18 cellular contexts compared by ENCODE assay signal in genomic region chr7:339062-339342, GRCh38. TPM values are rescaled to one million over a fixed set of nuclear protein-coding genes. Genes with fewer than 3 reads are reported as not detected.
DNase-seq lines count a peak whose midpoint lies in the region; ATAC-seq and TF ChIP-seq lines count a peak whose summit lies in the region.
"Had no signal": no experiment of that assay in that cellular context is flagged by ENCODE, and none has a peak within 500 bp of the region (broad histone marks: within the 10 kb centered on the region; RNA-seq: fewer than 3 reads in every experiment).

No MANE protein-coding gene starts in this region.

- H3K4me2 ChIP-seq in osteoblast (ENCODE audit: insufficient read depth, low read length), result no peak overlapping the region

- H3K36me3 ChIP-seq in Caco-2 (ENCODE audit: control insufficient read depth, insufficient read depth, low read length) (no peaks in the 10 kb centered on the region), osteoblast (ENCODE audit: insufficient read depth, low read length) (no peaks in the 10 kb centered on the region), gastroesophageal sphincter (no peaks in the 10 kb centered on the region)
- H3K36me3 ChIP-seq: HAP-1 had no signal

- WGBS in gastroesophageal sphincter (ENCODE audit: low coverage in 1 of 2), 2 donors, result 79% methylated on average over 2 of the region's 3 CpGs; no CpG with 5 or more reads in 1 of the 2 donors

- H2AFZ ChIP-seq in osteoblast (ENCODE audit: low read length), result no peak overlapping the region

- H3K27ac ChIP-seq in RWPE1, result peak overlapping the region; percentile 3; the same call in 1 of the 2 replicates
- H3K27ac ChIP-seq in osteoblast (ENCODE audit: low read depth, low read length), result no peak overlapping the region
- H3K27ac ChIP-seq in gastroesophageal sphincter, result no peak overlapping the region
- H3K27ac ChIP-seq: C4-2B had no signal

- DNase-seq in Caco-2 (no peak), RWPE1 (ENCODE audit: low spot score) (no peak), osteoblast (ENCODE audit: insufficient read length, low spot score, missing footprints) (peak; percentile 61), DMS53 treated with DMSO at 0.1 percent for 48 hours (lab: John Stamatoyannopoulos, UW; ENCODE audit: unreplicated experiment) (no peak)
- DNase-seq: CD4-positive, CD25-positive, alpha-beta regulatory T cell; CD8-positive, alpha-beta T cell; DMS 273 treated with DMSO at 0.1 percent for 48 hours; DMS79 treated with DMSO at 0.1 percent for 48 hours; GF-D8; GOT3 had no signal

- H3K4me3 ChIP-seq in Caco-2 (ENCODE audit: low read depth, low read length) (no peak overlapping the region), osteoblast (ENCODE audit: insufficient read depth, low read length) (no peak overlapping the region), gastroesophageal sphincter (no peak overlapping the region)
- H3K4me3 ChIP-seq: HAP-1 had no signal

- CTCF ChIA-PET in Caco-2 (lab: Charles Lee) (no interaction called here), RWPE1 (lab: Yijun Ruan, JAX) (no interaction called here)

- peaks cover 15% of the 10 kb centered on the region for H3K36me3 Mint-ChIP-seq in Caco-2 (ENCODE audit: insufficient read depth, unreplicated experiment)
- H3K36me3 Mint-ChIP-seq: CD4-positive, CD25-positive, alpha-beta regulatory T cell; CD8-positive, alpha-beta T cell had no signal

- peaks cover 60% of the 10 kb centered on the region for H3K4me1 ChIP-seq in Caco-2
- no peaks in the 10 kb centered on the region for H3K4me1 ChIP-seq in osteoblast (ENCODE audit: insufficient read depth, low read length)
- H3K4me1 ChIP-seq in gastroesophageal sphincter, result no peaks in the 10 kb centered on the region
- H3K4me1 ChIP-seq: HAP-1 had no signal

- POLR2A ChIA-PET in Caco-2 (lab: Charles Lee), result interaction anchor here (1.0 kb wide), 1 partner anchor 165 kb away, joined by 3 read pairs; no protein-coding TSS in a partner anchor
- POLR2A ChIA-PET in RWPE1 (lab: Yijun Ruan, JAX; ENCODE audit: low non-redundant PET), result no interaction called here

- peak overlapping the region; percentile 9 for H3K27ac Mint-ChIP-seq in Caco-2 (ENCODE audit: unreplicated experiment)
- H3K27ac Mint-ChIP-seq: CD4-positive, CD25-positive, alpha-beta regulatory T cell; CD8-positive, alpha-beta T cell had no signal

- BruUV-seq in Caco-2 (replicated peaks; lab: Mats Ljungman, UMichigan), result no TSS peak

- H3K4me3 Mint-ChIP-seq in Caco-2 (ENCODE audit: unreplicated experiment), result no peak overlapping the region
- H3K4me3 Mint-ChIP-seq: CD4-positive, CD25-positive, alpha-beta regulatory T cell; CD8-positive, alpha-beta T cell had no signal

- peaks cover 12% of the 10 kb centered on the region for H3K9me3 Mint-ChIP-seq in Caco-2 (ENCODE audit: unreplicated experiment)
- H3K9me3 Mint-ChIP-seq: CD8-positive, alpha-beta T cell had no signal

- ATAC-seq in gastroesophageal sphincter (no peak), SK-N-SH treated with all-trans-retinoic acid at 6 μM for 48 hours (no peak)
- ATAC-seq: CD8-positive, alpha-beta T cell had no signal

- no peaks in the 10 kb centered on the region for H3K9me3 ChIP-seq in Caco-2
- no peaks in the 10 kb centered on the region for H3K9me3 ChIP-seq in osteoblast (ENCODE audit: low read depth, low read length)
- no peaks in the 10 kb centered on the region for H3K9me3 ChIP-seq in gastroesophageal sphincter
- H3K9me3 ChIP-seq: HAP-1 had no signal

- no peaks in the 10 kb centered on the region for H3K27me3 Mint-ChIP-seq in Caco-2 (ENCODE audit: insufficient read depth, unreplicated experiment)
- H3K27me3 Mint-ChIP-seq: CD4-positive, CD25-positive, alpha-beta regulatory T cell had no signal

- H3K27me3 ChIP-seq in Caco-2 (replicated peaks; ENCODE audit: control insufficient read depth, insufficient read depth, low read length) (no peaks in the 10 kb centered on the region), osteoblast (ENCODE audit: insufficient read depth, low read length) (peaks cover 14% of the 10 kb centered on the region), gastroesophageal sphincter (no peaks in the 10 kb centered on the region)

- no peak for TF ChIP-seq POLR2A in gastroesophageal sphincter (IDR thresholded peaks at IDR 0.05)

- intact Hi-C loops in Caco-2 (cut with micrococcal nuclease; ENCODE audit: unreplicated experiment), result no loop called here

- peaks cover 57% of the 10 kb centered on the region for H3K4me1 Mint-ChIP-seq in Caco-2 (ENCODE audit: low read depth, unreplicated experiment)

- H3K79me2 ChIP-seq in osteoblast (ENCODE audit: insufficient read depth, low read length), result no peaks in the 10 kb centered on the region

- TF ChIP-seq EP300 in gastroesophageal sphincter (IDR thresholded peaks at IDR 0.05), result no peak

- TF ChIP-seq CTCF in Caco-2 (IDR thresholded peaks at IDR 0.05; ENCODE audit: insufficient read depth in 1 of 2, low read depth in 1 of 2, low read length in 1 of 2, severe bottlenecking in 1 of 2, unreplicated experiment in 1 of 2) (no peak), RWPE1 (conservative IDR thresholded peaks at IDR 0.05; ENCODE audit: low read depth) (no peak), osteoblast (IDR thresholded peaks at IDR 0.05; ENCODE audit: extremely low read depth, low read depth, low read length) (no peak), gastroesophageal sphincter (IDR thresholded peaks at IDR 0.05) (no peak)

- H4K20me1 ChIP-seq in osteoblast (ENCODE audit: insufficient read depth, low read length), result no peaks in the 10 kb centered on the region

TF ChIP-seq in SK-N-SH treated with all-trans-retinoic acid at 6 μM for 48 hours, 23 proteins besides CTCF, POLR2A, EP300 and RAD21:
- TF ChIP-seq TCF4 (CRISPR knock-in tag; IDR thresholded peaks at IDR 0.05; ENCODE audit: borderline replicate concordance) (no peak), ESRRG (CRISPR knock-in tag; IDR thresholded peaks at IDR 0.05) (no peak), ZFP3 (CRISPR knock-in tag; IDR thresholded peaks at IDR 0.05) (no peak), PPARA (CRISPR knock-in tag; IDR thresholded peaks at IDR 0.05; ENCODE audit: borderline replicate concordance) (no peak), RARB (CRISPR knock-in tag; IDR thresholded peaks at IDR 0.05) (no peak)
TF ChIP-seq in SK-N-SH treated with all-trans-retinoic acid at 6 μM for 48 hours: peak in this region for 0.

RNA-seq across cellular contexts. Expression of gene FOXL3, which starts 49.0 kb away (rescaled TPM):
- total RNA-seq in Caco-2 (2022) (not detected in 2 replicates), osteoblast (not detected in 2 replicates), gastroesophageal sphincter (not detected)
- total RNA-seq: A172; A673; CD4-positive, CD25-positive, alpha-beta regulatory T cell; CD8-positive, alpha-beta T cell; Daoy; G401 had no signal
